ENCODE assay signal across 7 cellular contexts in genomic region chr21:44194880-44195279, GRCh38. TPM values are rescaled to one million over a fixed set of nuclear protein-coding genes. Genes with fewer than 3 reads are reported as not detected.
A peak's percentile ranks its signal among the peaks of the same experiment; 100 is the strongest.
DNase-seq lines count a peak whose midpoint lies in the region; ATAC-seq, FAIRE-seq and TF ChIP-seq lines count a peak whose summit lies in the region.
"Not testable (repeated sequence)": the region's sequence is repeated elsewhere in the genome, so short reads cannot be mapped to it uniquely, and the experiment has no call there.

No MANE protein-coding gene starts in this region.

- peak; percentile 60 for ATAC-seq in sciatic nerve

- H3K36me3 ChIP-seq in adipocyte (ENCODE audit: control insufficient read depth, insufficient read depth, low read length, severe bottlenecking), result not testable (repeated sequence)

- not testable (repeated sequence) for TF ChIP-seq CTCF in AG10803 (conservative IDR thresholded peaks at IDR 0.05; ENCODE audit: low read length)

- peak; percentile 2 for DNase-seq in AG10803 (ENCODE audit: low read depth)
- peak; percentile 6 for DNase-seq in Daoy (ENCODE audit: low read depth)
- DNase-seq in RCC 7860 (ENCODE audit: low spot score), result peak; percentile 0
- peak; percentile 15 for DNase-seq in adipocyte (ENCODE audit: low read depth)
- peak; percentile 49 for DNase-seq in fibroblast of gingiva (ENCODE audit: low read depth)
- DNase-seq in glomerular visceral epithelial cell (ENCODE audit: extremely low spot score), result peak; percentile 22
- peak; percentile 42 for DNase-seq in sciatic nerve (ENCODE audit: low spot score)

- not testable (repeated sequence) for H3K9me3 ChIP-seq in adipocyte (ENCODE audit: control insufficient read depth, low read length)

- not testable (repeated sequence) for H3K4me1 ChIP-seq in adipocyte (ENCODE audit: control insufficient read depth, insufficient read depth, low read length)

- FAIRE-seq in RCC 7860 (lab: Jason Lieb, UNC), result not testable (repeated sequence)

- not testable (repeated sequence) for H3K9ac ChIP-seq in adipocyte (ENCODE audit: low read length)

- intact Hi-C loops in sciatic nerve (cut with DNase I), result not testable (repeated sequence)

- not testable (repeated sequence) for H3K4me3 ChIP-seq in AG10803 (ENCODE audit: low read length); adipocyte (ENCODE audit: low read length)

- H3K27me3 ChIP-seq in adipocyte (replicated peaks; ENCODE audit: control insufficient read depth, insufficient read depth, low read length), result not testable (repeated sequence)

RNA-seq across cellular contexts. Expression of gene ICOSLG, which starts 45.9 kb away (rescaled TPM):
- total RNA-seq in Daoy (2014; rRNA removed; shearing (Covaris generic)), result 0.21 and 0.57 TPM in 2 replicates
- total RNA-seq in sciatic nerve, result 5.3 TPM
